ENCODE assay signal across 21 cellular contexts in the genomic region with DNA sequence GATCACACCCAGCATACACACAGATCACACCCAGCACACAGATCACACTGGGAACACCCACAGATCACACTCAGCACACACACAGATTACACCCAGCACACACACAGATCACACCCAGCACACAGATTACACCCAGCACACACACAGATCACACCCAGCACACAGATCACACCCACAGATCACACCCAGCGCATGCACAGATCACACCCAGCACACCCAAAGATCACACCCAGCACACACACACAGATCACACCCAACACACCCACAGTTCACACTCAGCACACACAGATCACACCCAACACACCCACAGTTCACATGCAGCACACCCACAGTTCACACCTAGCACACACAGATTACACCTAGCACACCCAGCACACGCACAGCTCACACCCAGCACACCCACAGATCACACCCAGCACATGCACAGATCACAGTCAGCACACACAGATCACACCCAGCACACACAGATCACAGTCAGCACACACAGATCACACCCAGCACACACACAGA.
DNase-seq lines count a peak whose midpoint lies in the region; ATAC-seq, FAIRE-seq and TF ChIP-seq lines count a peak whose summit lies in the region.
"Had no signal": no experiment of that assay in that cellular context is flagged by ENCODE, and none has a peak within 500 bp of the region (broad histone marks: within the 10 kb centered on the region; RNA-seq: fewer than 3 reads in every experiment).

No MANE protein-coding gene starts in this region.

- no peak overlapping the region for H2BK5ac ChIP-seq in trophoblast cell (ENCODE audit: low read depth, low read length, poor library complexity)

- H3K79me1 ChIP-seq in trophoblast cell (ENCODE audit: low read length): no peaks in the 10 kb centered on the region

- no peak overlapping the region for H3K23ac ChIP-seq in trophoblast cell (ENCODE audit: low read length)

- H3K9ac ChIP-seq in HepG2 (ENCODE audit: insufficient read depth, low read depth, low read length) (no peak overlapping the region), K562 (ENCODE audit: insufficient read depth in 1 of 2, low read depth in 2 of 2, low read length in 2 of 2) (no peak overlapping the region), trophoblast cell (ENCODE audit: low read length) (no peak overlapping the region)
- H3K9ac ChIP-seq: BLaER1 had no signal

- CTCF ChIA-PET in HepG2 (lab: Yijun Ruan, JAX; ENCODE audit: low intra/inter-chr PET ratio, low total read pairs) (no interaction called here), K562 (lab: Yijun Ruan, JAX; ENCODE audit: low intra/inter-chr PET ratio) (no interaction called here)

- no peak overlapping the region for H2BK12ac ChIP-seq in trophoblast cell (ENCODE audit: low read length)

- H3K18ac ChIP-seq in trophoblast cell (ENCODE audit: low read length): no peak overlapping the region

- H3K79me2 ChIP-seq in HepG2 (ENCODE audit: insufficient read depth, low read length): no peaks in the 10 kb centered on the region
- no peaks in the 10 kb centered on the region for H3K79me2 ChIP-seq in K562 (ENCODE audit: control insufficient read depth, insufficient read depth, low read length)
- no peaks in the 10 kb centered on the region for H3K79me2 ChIP-seq in trophoblast cell (ENCODE audit: control insufficient read depth, insufficient read depth, low read length, poor library complexity)

- H2AFZ ChIP-seq in HepG2 (ENCODE audit: low read length) (no peak overlapping the region), K562 (ENCODE audit: low read depth, low read length) (no peak overlapping the region), trophoblast cell (ENCODE audit: insufficient read depth, low read length, poor library complexity) (no peak overlapping the region)

- no peak overlapping the region for H3K4ac ChIP-seq in trophoblast cell (ENCODE audit: low read depth, low read length)

- intact Hi-C loops in HepG2 (cut with micrococcal nuclease; ENCODE audit: unreplicated experiment) (no loop called here), right lobe of liver (cut with DNase I) (no loop called here), K562 (cut with micrococcal nuclease) (no loop called here)

- no peaks in the 10 kb centered on the region for H3K9me1 ChIP-seq in K562 (ENCODE audit: control insufficient read depth, insufficient read depth, low read length)

- no peak overlapping the region for H3K4me3 ChIP-seq in HepG2 (replicated peaks in 1 of 3; ENCODE audit: insufficient read depth in 1 of 3, low read depth in 2 of 3, low read length in 3 of 3)
- H3K4me3 ChIP-seq in right lobe of liver: no peak overlapping the region
- no peak overlapping the region for H3K4me3 ChIP-seq in K562
- peak overlapping the region; percentile 52 for H3K4me3 ChIP-seq in trophoblast cell (ENCODE audit: low read depth, low read length)
- H3K4me3 ChIP-seq in H7 (ENCODE audit: insufficient read depth, low read depth, low read length): no peak overlapping the region
- H3K4me3 ChIP-seq: BLaER1, GM12878 had no signal

- H3K4me2 ChIP-seq in HepG2 (ENCODE audit: low read depth, low read length) (no peak overlapping the region), K562 (ENCODE audit: insufficient read depth, low read length) (no peak overlapping the region), trophoblast cell (ENCODE audit: low read length) (no peak overlapping the region)
- H3K4me2 ChIP-seq: BLaER1 had no signal

- no peak for TF ChIP-seq CTCF in HepG2 (CRISPR knock-in tag; IDR thresholded peaks at IDR 0.05)
- TF ChIP-seq CTCF in right lobe of liver (IDR thresholded peaks at IDR 0.05): no peak
- no peak for TF ChIP-seq CTCF in K562 (IDR thresholded peaks at IDR 0.05 in 2 of 3, conservative IDR thresholded peaks at IDR 0.05 in 1 of 3; ENCODE audit: insufficient read depth in 2 of 3, low read depth in 1 of 3, low read length in 3 of 3)

- no peaks in the 10 kb centered on the region for H4K20me1 ChIP-seq in HepG2 (ENCODE audit: insufficient read depth, low read length)
- H4K20me1 ChIP-seq in K562 (replicated peaks; ENCODE audit: control insufficient read depth, insufficient read depth, low read length): no peaks in the 10 kb centered on the region
- H4K20me1 ChIP-seq: BLaER1 had no signal

- H3K27ac ChIP-seq in HepG2 (ENCODE audit: extremely low read length, insufficient read depth, low read length): no peak overlapping the region
- no peak overlapping the region for H3K27ac ChIP-seq in right lobe of liver
- H3K27ac ChIP-seq in K562 (ENCODE audit: extremely low read depth, low read depth, low read length): no peak overlapping the region
- no peak overlapping the region for H3K27ac ChIP-seq in trophoblast cell (ENCODE audit: low read depth, low read length)
- H3K27ac ChIP-seq: 22Rv1, BLaER1, C4-2B had no signal

- FAIRE-seq in HepG2 (lab: Jason Lieb, UNC) (peak; percentile 34), K562 (lab: Jason Lieb, UNC) (peak; percentile 62)
- FAIRE-seq: A204.1, GM12878 had no signal

- BruUV-seq in HepG2 (replicated peaks; lab: Mats Ljungman, UMichigan) (no TSS peak), K562 (replicated peaks; lab: Mats Ljungman, UMichigan) (no TSS peak)

- no peak overlapping the region for H2BK120ac ChIP-seq in trophoblast cell (ENCODE audit: insufficient read depth, low read length, poor library complexity)

- WGBS in HepG2 (ENCODE audit: low lambda C conversion rate): 85% methylated on average over 2 of the region's 2 CpGs
- WGBS in right lobe of liver (ENCODE audit: insufficient coverage, low coverage, low lambda C conversion rate, missing lambda C conversion rate): 86% methylated on average over 1 of the region's 2 CpGs
- 31% methylated on average over 2 of the region's 2 CpGs for WGBS in K562 (ENCODE audit: insufficient coverage, low coverage, missing lambda C conversion rate)
- WGBS in trophoblast cell (ENCODE audit: extremely low coverage, insufficient coverage, insufficient read length): no CpG with 5 or more reads among the region's 2 CpGs

- POLR2A ChIA-PET in HepG2 (lab: Yijun Ruan, JAX): no interaction called here
- POLR2A ChIA-PET in K562 (lab: Yijun Ruan, JAX): no interaction called here

- DNase-seq in HepG2 (ENCODE audit: low spot score): no peak
- no peak for DNase-seq in right lobe of liver
- no peak for DNase-seq in K562 (ENCODE audit: extremely low read depth in 1 of 4, low spot score in 3 of 4)
- no peak for DNase-seq in trophoblast cell
- no peak for DNase-seq in stimulated activated naive CD8-positive, alpha-beta T cell treated with anti-CD3 and anti-CD28 coated beads, Interleukin-15, Interleukin-2, amounts not matched to agents 100 U/mL and 50 U/mL, for 24 hours
- DNase-seq in H7: no peak
- DNase-seq: Caco-2; CD4-positive, CD25-positive, alpha-beta regulatory T cell; CD8-positive, alpha-beta T cell; DMS153; DND-41; GDM1; GOT3; H9; HFFc6 had no signal

- H2AK5ac ChIP-seq in trophoblast cell (ENCODE audit: low read length): no peak overlapping the region

- no peak overlapping the region for H3K14ac ChIP-seq in trophoblast cell (ENCODE audit: low read length)

- H3K9me3 ChIP-seq in HepG2 (ENCODE audit: low read length): 0 out of 2 replicates have a peak, but pooled peaks cover 7% of the 10 kb centered on the region
- no peaks in the 10 kb centered on the region for H3K9me3 ChIP-seq in right lobe of liver
- no peaks in the 10 kb centered on the region; the same call in 1 of the 2 replicates for H3K9me3 ChIP-seq in K562 (replicated peaks; ENCODE audit: control insufficient read depth, insufficient read depth, low read depth, low read length)
- H3K9me3 ChIP-seq in trophoblast cell (ENCODE audit: insufficient read depth, low read depth, low read length): peaks cover 14% of the 10 kb centered on the region
- H3K9me3 ChIP-seq: Caco-2 had no signal

- TF ChIP-seq RAD21 in HepG2 (CRISPR knock-in tag; IDR thresholded peaks at IDR 0.05) (no peak), K562 (CRISPR knock-in tag; conservative IDR thresholded peaks at IDR 0.05 in 1 of 2, IDR thresholded peaks at IDR 0.05 in 1 of 2) (no peak)

- TF ChIP-seq POLR2A in HepG2 (IDR thresholded peaks at IDR 0.05; ENCODE audit: insufficient read depth in 1 of 2, low read depth in 2 of 2, low read length in 2 of 2): no peak
- TF ChIP-seq POLR2A in right lobe of liver (IDR thresholded peaks at IDR 0.05): no peak
- no peak for TF ChIP-seq POLR2A in K562 (conservative IDR thresholded peaks at IDR 0.05)

- H4K91ac ChIP-seq in trophoblast cell (ENCODE audit: low read depth, low read length): no peak overlapping the region

- H3K36me3 ChIP-seq in HepG2 (replicated peaks in 1 of 2; ENCODE audit: control insufficient read depth in 1 of 2, insufficient read depth in 2 of 2, low read length in 2 of 2): peaks cover 0 to 3% of the 10 kb centered on the region in 2 experiments; a peak in 1 of 5 replicates
- H3K36me3 ChIP-seq in right lobe of liver: peaks cover 0 to 18% (median 5%) of the 10 kb centered on the region in 4 donors
- H3K36me3 ChIP-seq in K562 (ENCODE audit: control insufficient read depth, insufficient read depth, low read length): no peaks in the 10 kb centered on the region
- peaks cover 22 to 41% of the 10 kb centered on the region in 2 experiments for H3K36me3 ChIP-seq in trophoblast cell (ENCODE audit: control insufficient read depth in 1 of 2, insufficient read depth in 2 of 2, low read length in 2 of 2)
- peaks cover 9% of the 10 kb centered on the region for H3K36me3 ChIP-seq in H7 (replicated peaks; ENCODE audit: control insufficient read depth, insufficient read depth, low read length)

- H3K27me3 ChIP-seq in HepG2 (ENCODE audit: control insufficient read depth in 1 of 2, insufficient read depth in 2 of 2, low read length in 2 of 2) (no peaks in the 10 kb centered on the region), right lobe of liver (no peaks in the 10 kb centered on the region), K562 (ENCODE audit: control insufficient read depth in 2 of 2, insufficient read depth in 2 of 2, low read length in 2 of 2) (peaks cover 0 to 33% of the 10 kb centered on the region in 2 experiments; a peak in 3 of 5 replicates), trophoblast cell (ENCODE audit: insufficient read depth, low read length) (no peaks in the 10 kb centered on the region), H7 (ENCODE audit: control insufficient read depth, insufficient read depth, low read length) (no peaks in the 10 kb centered on the region)
- H3K27me3 ChIP-seq: BLaER1 had no signal

- ATAC-seq in HepG2 (no peak), right lobe of liver (no peak), K562 (no peak)
- no peak for ATAC-seq in stimulated activated naive CD8-positive, alpha-beta T cell treated with anti-CD3 and anti-CD28 coated beads, Interleukin-15, Interleukin-2, amounts not matched to agents 100 U/mL and 50 U/mL, for 24 hours
- ATAC-seq: CD8-positive, alpha-beta T cell; GM12878; HCT116 had no signal

- in situ Hi-C loops in HepG2 (cut with HindIII; ENCODE audit: extremely low pct_ligation_motif_present, low pct_unique_long_range_greater_than_20kb) (no loop called here), K562 (cut with MboI) (no loop called here)

- no peak overlapping the region for H4K8ac ChIP-seq in trophoblast cell (ENCODE audit: low read depth, low read length)

- H3K4me1 ChIP-seq in HepG2 (ENCODE audit: insufficient read depth, low read length): no peaks in the 10 kb centered on the region
- no peaks in the 10 kb centered on the region for H3K4me1 ChIP-seq in right lobe of liver
- H3K4me1 ChIP-seq in K562 (replicated peaks in 1 of 2; ENCODE audit: control insufficient read depth in 2 of 2, insufficient read depth in 2 of 2, low read length in 2 of 2): no peaks in the 10 kb centered on the region
- H3K4me1 ChIP-seq in trophoblast cell (ENCODE audit: control insufficient read depth in 1 of 2, insufficient read depth in 2 of 2, low read length in 2 of 2): no peaks in the 10 kb centered on the region
- H3K4me1 ChIP-seq: Caco-2 had no signal

- TF ChIP-seq EP300 in HepG2 (IDR thresholded peaks at IDR 0.05; ENCODE audit: low read depth in 2 of 2, low read length in 2 of 2) (no peak), HepG2 (CRISPR knock-in tag; IDR thresholded peaks at IDR 0.05; ENCODE audit: borderline replicate concordance) (no peak), K562 (IDR thresholded peaks at IDR 0.05; ENCODE audit: low read length) (no peak)

- no peak overlapping the region for H4K12ac ChIP-seq in trophoblast cell (ENCODE audit: low read depth, low read length)
